In the genomic region with DNA sequence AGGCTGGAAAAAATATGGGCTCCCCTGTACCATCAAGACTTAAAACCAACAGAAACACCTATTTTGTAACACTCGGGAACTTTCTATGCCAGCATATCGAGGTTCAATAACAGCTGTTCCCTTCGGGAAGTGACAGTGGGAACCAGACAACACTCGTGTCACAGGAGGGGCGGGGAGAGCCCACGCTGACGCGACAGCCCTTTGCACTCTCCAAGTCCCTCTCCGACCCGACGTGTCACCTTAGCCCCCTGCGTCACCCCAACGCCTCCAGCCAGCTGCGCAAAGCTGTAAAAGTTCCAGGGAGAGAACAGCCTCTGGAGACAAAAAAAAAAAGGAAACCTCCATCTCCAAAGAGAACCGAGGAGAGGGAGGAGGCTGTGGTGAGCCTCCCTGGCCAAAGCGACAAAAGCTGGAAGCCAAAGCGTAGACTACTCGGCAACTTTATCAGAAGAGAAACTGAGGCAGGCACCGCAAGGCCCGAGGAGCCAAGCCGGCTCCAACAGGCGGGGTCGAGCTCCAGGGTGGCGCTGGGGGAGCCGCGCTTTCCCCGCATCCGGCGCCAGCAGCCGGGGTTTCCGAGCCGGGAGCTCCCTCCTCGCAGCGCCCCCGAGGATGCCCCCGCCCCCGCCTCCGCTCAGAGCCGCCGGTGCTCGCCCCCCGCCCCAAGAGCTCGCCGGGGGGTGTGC, we compare ENCODE assay signal across 8 cellular contexts. TPM values are rescaled to one million over a fixed set of nuclear protein-coding genes. Genes with fewer than 3 reads are reported as not detected.
A peak's percentile ranks its signal among the peaks of the same experiment; 100 is the strongest.
DNase-seq lines count a peak whose midpoint lies in the region; ATAC-seq and TF ChIP-seq lines count a peak whose summit lies in the region.

No MANE protein-coding gene starts in this region.

- H2BK20ac ChIP-seq in IMR-90 (ENCODE audit: low read depth, low read length) = no peak overlapping the region

- H3K23ac ChIP-seq in IMR-90 (ENCODE audit: low read depth, low read length) = peak overlapping the region; percentile 83

- H3K9ac ChIP-seq in IMR-90 (ENCODE audit: low read depth, low read length) = peak overlapping the region; percentile 95

- peak overlapping the region; percentile 17 for H2BK120ac ChIP-seq in IMR-90 (ENCODE audit: low read depth, low read length)

- H2BK15ac ChIP-seq in IMR-90 (ENCODE audit: low read depth, low read length) = no peak overlapping the region

- H3K56ac ChIP-seq in IMR-90 (ENCODE audit: extremely low read depth, insufficient read depth, low read length) = peak overlapping the region; percentile 97

- in situ Hi-C loops in IMR-90 (cut with MboI; ENCODE audit: low sequenced_read_pairs) = no loop called here

- peak overlapping the region; percentile 78 for H4K91ac ChIP-seq in IMR-90 (ENCODE audit: insufficient read depth, low read depth, low read length)

- DNase-seq in AML-193 (lab: John Stamatoyannopoulos, UW) = peak; percentile 10
- peak; percentile 22 for DNase-seq in IMR-90
- peak; percentile 51 to 60 for DNase-seq in activated CD4-positive, alpha-beta T cell treated with anti-CD3 and anti-CD28 coated beads for 4 hours
- DNase-seq in dorsolateral prefrontal cortex = peak in 3 of 10 donors; percentile 33 to 51 (median 36)
- DNase-seq in midbrain (lab: John Stamatoyannopoulos, UW) = peak; percentile 26
- peak; percentile 19 to 45 for DNase-seq in stimulated activated CD8-positive, alpha-beta memory T cell treated with anti-CD3 and anti-CD28 coated beads, Interleukin-4, amount 100 ng/mL, for 4 hours (ENCODE audit: low read depth in 2 of 2, low spot score in 1 of 2)
- no peak for DNase-seq in NCI-H1930 (lab: John Stamatoyannopoulos, UW)

- peak overlapping the region; percentile 94 for H3K4me3 ChIP-seq in IMR-90 (ENCODE audit: insufficient read depth, low read depth, low read length)
- H3K4me3 ChIP-seq in dorsolateral prefrontal cortex = peak overlapping the region; percentile 64 to 96 (median 86)

- H4K5ac ChIP-seq in IMR-90 (ENCODE audit: low read depth, low read length) = peak overlapping the region; percentile 80

- H2AFZ ChIP-seq in IMR-90 (replicated peaks; ENCODE audit: low read length, poor library complexity) = peak overlapping the region; percentile 99

- peak overlapping the region; percentile 90 for H3K14ac ChIP-seq in IMR-90 (replicated peaks; ENCODE audit: low read depth, low read length)

- H3K18ac ChIP-seq in IMR-90 (ENCODE audit: low read depth, low read length) = peak overlapping the region; percentile 82

- ATAC-seq in GM19452 (IDR thresholded peaks at IDR 0.05; ENCODE audit: unreplicated experiment) (peak; percentile 18), IMR-90 (ENCODE audit: low read depth) (peak; percentile 21)

- peak overlapping the region; percentile 96 for H3K4me2 ChIP-seq in IMR-90 (ENCODE audit: low read depth, low read length)

- CTCF ChIA-PET in IMR-90 (lab: Yijun Ruan, JAX) = interaction anchor here (1.5 kb wide), 1 partner anchor 234 kb away, joined by 4 read pairs; no protein-coding TSS in a partner anchor

- H3K4me1 ChIP-seq in IMR-90 (ENCODE audit: control insufficient read depth, insufficient read depth, low read length) = peaks cover 2% of the 10 kb centered on the region; the same call in 1 of the 2 replicates

- intact Hi-C loops in IMR-90 (cut with micrococcal nuclease) (no loop called here), dorsolateral prefrontal cortex (cut with DNase I) (loop anchor here (2.0 to 5.0 kb wide), 3 partner anchors 158 to 331 kb away; a partner anchor contains a TSS)

- peak overlapping the region; percentile 82 for H3K4ac ChIP-seq in IMR-90 (ENCODE audit: low read depth, low read length)

- TF ChIP-seq CTCF in IMR-90 (conservative IDR thresholded peaks at IDR 0.05; ENCODE audit: low read depth, low read length) (no peak), dorsolateral prefrontal cortex (IDR thresholded peaks at IDR 0.05 in 54 of 56, conservative IDR thresholded peaks at IDR 0.05 in 2 of 56; ENCODE audit: low read depth in 1 of 56, partially characterized antibody in 56 of 56) (no peak)

- POLR2A ChIA-PET in IMR-90 (lab: Charles Lee; ENCODE audit: unreplicated experiment) = interaction anchor here (1.0 to 1.4 kb wide), 2 partner anchors 36 to 241 kb away, joined by 3 read pairs; no protein-coding TSS in a partner anchor

- 0 out of 2 replicates have a peak, but pooled peaks cover 2% of the 10 kb centered on the region for H3K36me3 ChIP-seq in IMR-90 (ENCODE audit: control insufficient read depth, insufficient read depth, low read length)

- H3K9me3 ChIP-seq in IMR-90 (ENCODE audit: control insufficient read depth, insufficient read depth, low read length) = 0 out of 2 replicates have a peak, but pooled peaks cover 2% of the 10 kb centered on the region

- BruUV-seq in IMR-90 (replicated peaks; lab: Mats Ljungman, UMichigan) = no TSS peak

- H2AK9ac ChIP-seq in IMR-90 (replicated peaks; ENCODE audit: low read depth, low read length, poor library complexity) = peak overlapping the region; percentile 99

- peaks cover 0 to 53% of the 10 kb centered on the region in 2 experiments; a peak in 3 of 4 replicates for H3K79me1 ChIP-seq in IMR-90 (ENCODE audit: low read depth in 1 of 2, low read length in 2 of 2)

- WGBS in IMR-90 (ENCODE audit: extremely low coverage in 2 of 2, insufficient read length in 1 of 2), 2 experiments = 1% methylated on average over 22 of the region's 44 CpGs; no CpG with 5 or more reads in 1 of the 2 experiments

- peaks cover 19% of the 10 kb centered on the region for H3K9me1 ChIP-seq in IMR-90 (ENCODE audit: insufficient read depth, low read length)

- peak overlapping the region; percentile 81 for H2BK5ac ChIP-seq in IMR-90 (ENCODE audit: low read depth, low read length, poor library complexity, severe bottlenecking)

- TF ChIP-seq RAD21 in IMR-90 (IDR thresholded peaks at IDR 0.05; ENCODE audit: low read length) = no peak

- H4K20me1 ChIP-seq in IMR-90 (ENCODE audit: insufficient read depth, low read length) = peaks cover 43% of the 10 kb centered on the region

- TF ChIP-seq POLR2A in IMR-90 (IDR thresholded peaks at IDR 0.05; ENCODE audit: low read depth, low read length) = no peak

- dilution Hi-C loops in IMR-90 (cut with HindIII; ENCODE audit: low sequenced_read_pairs, unreplicated experiment) = no loop called here

- H3K27ac ChIP-seq in IMR-90 (ENCODE audit: insufficient read depth, low read length) = peak overlapping the region; percentile 90
- H3K27ac ChIP-seq in dorsolateral prefrontal cortex = peak overlapping the region in 57 of 59 donors; percentile 42 to 96 (median 89)

- H2AK5ac ChIP-seq in IMR-90 (ENCODE audit: low read depth, low read length) = peak overlapping the region; percentile 31

- H4K8ac ChIP-seq in IMR-90 (ENCODE audit: low read depth in 2 of 2, low read length in 2 of 2) = peak overlapping the region; percentile 75 to 79; a peak in 3 of 4 replicates

- no peaks in the 10 kb centered on the region for H3K27me3 ChIP-seq in IMR-90 (ENCODE audit: control insufficient read depth, insufficient read depth, low read length)
- H3K27me3 ChIP-seq in dorsolateral prefrontal cortex = no peaks in the 10 kb centered on the region

TF ChIP-seq in IMR-90, 13 proteins besides CTCF, POLR2A, EP300 and RAD21:
- no peak for TF ChIP-seq BHLHE40 (IDR thresholded peaks at IDR 0.05; ENCODE audit: low read depth, low read length)
- no peak for TF ChIP-seq NFE2L2 (IDR thresholded peaks at IDR 0.05; ENCODE audit: low read depth, low read length)
- TF ChIP-seq SMC3 (IDR thresholded peaks at IDR 0.05; ENCODE audit: low read depth, low read length) = no peak
- TF ChIP-seq FOS (IDR thresholded peaks at IDR 0.05; ENCODE audit: low read depth, low read length) = no peak
- TF ChIP-seq RCOR1 (IDR thresholded peaks at IDR 0.05; ENCODE audit: insufficient replicate concordance, low read length) = no peak
- TF ChIP-seq, protein P1, sequence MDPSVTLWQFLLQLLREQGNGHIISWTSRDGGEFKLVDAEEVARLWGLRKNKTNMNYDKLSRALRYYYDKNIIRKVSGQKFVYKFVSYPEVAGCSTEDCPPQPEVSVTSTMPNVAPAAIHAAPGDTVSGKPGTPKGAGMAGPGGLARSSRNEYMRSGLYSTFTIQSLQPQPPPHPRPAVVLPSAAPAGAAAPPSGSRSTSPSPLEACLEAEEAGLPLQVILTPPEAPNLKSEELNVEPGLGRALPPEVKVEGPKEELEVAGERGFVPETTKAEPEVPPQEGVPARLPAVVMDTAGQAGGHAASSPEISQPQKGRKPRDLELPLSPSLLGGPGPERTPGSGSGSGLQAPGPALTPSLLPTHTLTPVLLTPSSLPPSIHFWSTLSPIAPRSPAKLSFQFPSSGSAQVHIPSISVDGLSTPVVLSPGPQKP (IDR thresholded peaks at IDR 0.05; ENCODE audit: borderline replicate concordance, low read depth, low read length) = no peak
- TF ChIP-seq, protein P2, sequence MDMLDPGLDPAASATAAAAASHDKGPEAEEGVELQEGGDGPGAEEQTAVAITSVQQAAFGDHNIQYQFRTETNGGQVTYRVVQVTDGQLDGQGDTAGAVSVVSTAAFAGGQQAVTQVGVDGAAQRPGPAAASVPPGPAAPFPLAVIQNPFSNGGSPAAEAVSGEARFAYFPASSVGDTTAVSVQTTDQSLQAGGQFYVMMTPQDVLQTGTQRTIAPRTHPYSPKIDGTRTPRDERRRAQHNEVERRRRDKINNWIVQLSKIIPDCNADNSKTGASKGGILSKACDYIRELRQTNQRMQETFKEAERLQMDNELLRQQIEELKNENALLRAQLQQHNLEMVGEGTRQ (IDR thresholded peaks at IDR 0.05; ENCODE audit: low read depth, low read length) = no peak
- TF ChIP-seq CEBPB (IDR thresholded peaks at IDR 0.05; ENCODE audit: low read depth, low read length) = no peak
- TF ChIP-seq RFX5 (IDR thresholded peaks at IDR 0.05; ENCODE audit: low read depth, low read length) = no peak
- TF ChIP-seq MAFK (IDR thresholded peaks at IDR 0.05; ENCODE audit: low read depth, low read length) = no peak
- TF ChIP-seq CHD1 (IDR thresholded peaks at IDR 0.05; ENCODE audit: low read depth, low read length) = no peak

RNA-seq across cellular contexts. Expression of a gene that starts 0.8 kb away (rescaled TPM):
- total RNA-seq in IMR-90 (2012; rRNA removed) (70.1 and 88.0 TPM in 2 replicates), dorsolateral prefrontal cortex (10 to 100 TPM; 18.5 to 37.7 (median 25.9) TPM)
- polyA plus RNA-seq in IMR-90 (2012; rRNA removed) = 46.5 and 50.0 TPM in 2 replicates
- polyA plus RNA-seq in IMR-90 (2012; cell fraction: cytosol; rRNA removed) = 20.1 and 23.0 TPM in 2 replicates
- polyA plus RNA-seq in IMR-90 (2012; cell fraction: nucleus; rRNA removed; ENCODE audit: low replicate concordance) = 20.9 and 47.6 TPM in 2 replicates

Comparison
In these comparisons a context has a peak if more than half of its experiments do, and no peak if none do; other contexts are left out.
1. DNase-seq: peak in AML-193 (2 of 2), IMR-90 (single experiment), activated CD4-positive, alpha-beta T cell treated with anti-CD3 and anti-CD28 coated beads for 4 hours (2 of 2), midbrain (single experiment) and stimulated activated CD8-positive, alpha-beta memory T cell treated with anti-CD3 and anti-CD28 coated beads, Interleukin-4, amount 100 ng/mL, for 4 hours (2 of 2); none in NCI-H1930 (0 of 2).